9 cellular contexts compared by ENCODE assay signal in the genomic region with DNA sequence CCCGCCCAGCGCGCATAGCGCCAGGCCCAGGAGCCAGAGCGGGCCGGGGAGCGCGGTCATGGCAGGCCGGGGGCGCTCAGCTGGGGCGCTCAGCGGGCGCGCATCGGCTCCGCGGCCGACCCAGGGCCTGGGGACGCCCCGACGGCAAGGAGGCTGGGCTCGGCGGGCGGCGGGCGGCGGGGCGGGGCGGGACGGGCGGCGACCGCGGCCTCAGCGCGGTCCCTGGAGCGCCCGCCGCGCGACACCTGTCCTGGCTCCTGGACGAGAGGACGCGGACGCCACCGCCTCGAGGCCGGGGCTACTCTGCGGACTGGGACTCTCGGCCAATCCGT. TPM values are rescaled to one million over a fixed set of nuclear protein-coding genes. Genes with fewer than 3 reads are reported as not detected.
DNase-seq lines count a peak whose midpoint lies in the region; ATAC-seq lines count a peak whose summit lies in the region.
"Had no signal": no experiment of that assay in that cellular context is flagged by ENCODE, and none has a peak within 500 bp of the region (broad histone marks: within the 10 kb centered on the region; RNA-seq: fewer than 3 reads in every experiment).

No MANE protein-coding gene starts in this region.

- no peak overlapping the region for H3K4me3 Mint-ChIP-seq in activated T-helper 17 cell treated with anti-CD3 and anti-CD28 coated beads, Interleukin-2, amount 50 U/mL, for 72 hours
- no peak overlapping the region for H3K4me3 Mint-ChIP-seq in activated CD4-positive, alpha-beta memory T cell treated with anti-CD3 and anti-CD28 coated beads, Interleukin-2, amount 10 ng/mL, durations not matched to agents 7 days and 5 days

- WGBS in mesodermal cell (ENCODE audit: insufficient coverage in 2 of 2), 2 experiments: 2 to 3% methylated on average over 21 to 41 of the region's 51 CpGs

- H3K4me3 ChIP-seq in ACC112 (ENCODE audit: low read depth, low read length) (peak overlapping the region; percentile 68), mesodermal cell (ENCODE audit: extremely low read depth, insufficient read depth, low read length, poor library complexity, severe bottlenecking) (peak overlapping the region; percentile 34)

- DNase-seq in NCI-H748 treated with DMSO at 0.1 percent for 48 hours (lab: John Stamatoyannopoulos, UW) (no peak), cerebellar cortex (ENCODE audit: low spot score) (no peak)
- no peak for DNase-seq in activated CD4-positive, alpha-beta memory T cell treated with anti-CD3 and anti-CD28 coated beads, Interleukin-2, amount 10 ng/mL, durations not matched to agents 7 days and 5 days

- peaks cover 22% of the 10 kb centered on the region for H3K27me3 Mint-ChIP-seq in activated T-helper 17 cell treated with anti-CD3 and anti-CD28 coated beads, Interleukin-2, amount 50 U/mL, for 72 hours
- peaks cover 25% of the 10 kb centered on the region for H3K27me3 Mint-ChIP-seq in activated CD4-positive, alpha-beta memory T cell treated with anti-CD3 and anti-CD28 coated beads, Interleukin-2, amount 10 ng/mL, durations not matched to agents 7 days and 5 days

- H3K9me3 Mint-ChIP-seq in activated T-helper 17 cell treated with anti-CD3 and anti-CD28 coated beads, Interleukin-2, amount 50 U/mL, for 72 hours: no peaks in the 10 kb centered on the region
- no peaks in the 10 kb centered on the region for H3K9me3 Mint-ChIP-seq in activated CD4-positive, alpha-beta memory T cell treated with anti-CD3 and anti-CD28 coated beads, Interleukin-2, amount 10 ng/mL, durations not matched to agents 7 days and 5 days

- H3K36me3 ChIP-seq in ACC112 (ENCODE audit: insufficient read depth, low read length) (no peaks in the 10 kb centered on the region), mesodermal cell (ENCODE audit: control insufficient read depth, insufficient read depth, low read length) (no peaks in the 10 kb centered on the region)

- no peaks in the 10 kb centered on the region for H3K9me3 ChIP-seq in mesodermal cell (ENCODE audit: control insufficient read depth, low read length)

- H3K27ac ChIP-seq in ACC112 (ENCODE audit: low read depth, low read length) (no peak overlapping the region), mesodermal cell (ENCODE audit: low read depth, low read length, severe bottlenecking) (no peak overlapping the region)

- POLR2A ChIA-PET in activated CD4-positive, alpha-beta memory T cell treated with anti-CD3 and anti-CD28 coated beads, Interleukin-2, amount 10 ng/mL, durations not matched to agents 7 days and 5 days (lab: Charles Lee): interaction anchor here (1.0 to 2.9 kb wide), 2 partner anchors 10 to 114 kb away, joined by 3 to 12 read pairs; a partner anchor contains a TSS

- no peaks in the 10 kb centered on the region for H3K36me3 Mint-ChIP-seq in activated T-helper 17 cell treated with anti-CD3 and anti-CD28 coated beads, Interleukin-2, amount 50 U/mL, for 72 hours (ENCODE audit: low read depth)
- no peaks in the 10 kb centered on the region for H3K36me3 Mint-ChIP-seq in activated CD4-positive, alpha-beta memory T cell treated with anti-CD3 and anti-CD28 coated beads, Interleukin-2, amount 10 ng/mL, durations not matched to agents 7 days and 5 days (ENCODE audit: low read depth)

- no peaks in the 10 kb centered on the region for H3K79me2 ChIP-seq in ACC112 (ENCODE audit: control insufficient read depth, insufficient read depth, low read length, unreplicated experiment)

- H3K4me1 ChIP-seq in ACC112 (ENCODE audit: control insufficient read depth, insufficient read depth, low read length, unreplicated experiment) (peaks cover 4% of the 10 kb centered on the region), mesodermal cell (ENCODE audit: control insufficient read depth, insufficient read depth, low read length, poor library complexity, severe bottlenecking) (no peaks in the 10 kb centered on the region)

- H2AFZ ChIP-seq in ACC112 (ENCODE audit: low read length, unreplicated experiment): no peak overlapping the region

- CTCF ChIA-PET in activated CD4-positive, alpha-beta memory T cell treated with anti-CD3 and anti-CD28 coated beads, Interleukin-2, amount 10 ng/mL, durations not matched to agents 7 days and 5 days (lab: Charles Lee): interaction anchor here (0.8 to 3.2 kb wide), 2 partner anchors 11 to 131 kb away, joined by 4 to 21 read pairs; no protein-coding TSS in a partner anchor

- peak; percentile 11 for ATAC-seq in GM21526 (IDR thresholded peaks at IDR 0.05; ENCODE audit: low FRiP score, unreplicated experiment)
- peak; percentile 41 for ATAC-seq in activated T-helper 17 cell treated with anti-CD3 and anti-CD28 coated beads, Interleukin-2, amount 50 U/mL, for 72 hours (replicated peaks)
- ATAC-seq in GM21786 (IDR thresholded peaks at IDR 0.05; ENCODE audit: unreplicated experiment): no peak

- H3K27me3 ChIP-seq in ACC112 (ENCODE audit: insufficient read depth, low read length): peaks cover 25% of the 10 kb centered on the region

- peaks cover 4% of the 10 kb centered on the region for H3K4me1 Mint-ChIP-seq in activated T-helper 17 cell treated with anti-CD3 and anti-CD28 coated beads, Interleukin-2, amount 50 U/mL, for 72 hours
- H3K4me1 Mint-ChIP-seq in activated CD4-positive, alpha-beta memory T cell treated with anti-CD3 and anti-CD28 coated beads, Interleukin-2, amount 10 ng/mL, durations not matched to agents 7 days and 5 days: peaks cover 12% of the 10 kb centered on the region

- H3K27ac Mint-ChIP-seq in activated T-helper 17 cell treated with anti-CD3 and anti-CD28 coated beads, Interleukin-2, amount 50 U/mL, for 72 hours: no peak overlapping the region
- no peak overlapping the region for H3K27ac Mint-ChIP-seq in activated CD4-positive, alpha-beta memory T cell treated with anti-CD3 and anti-CD28 coated beads, Interleukin-2, amount 10 ng/mL, durations not matched to agents 7 days and 5 days

RNA-seq across cellular contexts. Expression of a gene that starts 0.3 kb away (rescaled TPM):
- under 1 TPM; 0.08 to 0.37 TPM for total RNA-seq in activated T-helper 17 cell treated with anti-CD3 and anti-CD28 coated beads, Interleukin-2, amount 50 U/mL, for 72 hours
- not detected for polyA plus RNA-seq in mesodermal cell (2013, experiment 1 of 2)
- polyA plus RNA-seq in mesodermal cell (2013, experiment 2 of 2): not detected
- total RNA-seq in activated CD4-positive, alpha-beta memory T cell treated with anti-CD3 and anti-CD28 coated beads, Interleukin-2, amount 10 ng/mL, durations not matched to agents 7 days and 5 days: under 1 TPM; 0.60 to 0.65 TPM

RNA-seq across cellular contexts. Expression of a gene that starts 17.2 kb away (rescaled TPM):
- total RNA-seq in activated T-helper 17 cell treated with anti-CD3 and anti-CD28 coated beads, Interleukin-2, amount 50 U/mL, for 72 hours: 1 to 10 TPM in 1 of 2 donors, under 1 TPM in 1; 0.69 to 1.1 TPM
- polyA plus RNA-seq in mesodermal cell (2013, experiment 1 of 2): 0.52 TPM
- not detected for polyA plus RNA-seq in mesodermal cell (2013, experiment 2 of 2)
- total RNA-seq in activated CD4-positive, alpha-beta memory T cell treated with anti-CD3 and anti-CD28 coated beads, Interleukin-2, amount 10 ng/mL, durations not matched to agents 7 days and 5 days: 1 to 10 TPM in 1 of 2 experiments, under 1 TPM in 1; 0.88 to 1.0 TPM
- total RNA-seq: G401 had no signal

RNA-seq across cellular contexts. Expression of a gene that starts 49.7 kb away (rescaled TPM):
- total RNA-seq in activated T-helper 17 cell treated with anti-CD3 and anti-CD28 coated beads, Interleukin-2, amount 50 U/mL, for 72 hours: 10 to 100 TPM; 56.0 to 68.7 TPM
- 48.6 TPM for polyA plus RNA-seq in mesodermal cell (2013, experiment 1 of 2)
- polyA plus RNA-seq in mesodermal cell (2013, experiment 2 of 2): 43.4 TPM
- 10 to 100 TPM; 52.3 to 57.4 TPM for total RNA-seq in activated CD4-positive, alpha-beta memory T cell treated with anti-CD3 and anti-CD28 coated beads, Interleukin-2, amount 10 ng/mL, durations not matched to agents 7 days and 5 days
